Comparison of ENCODE assay signal across 23 cellular contexts in the genomic region with DNA sequence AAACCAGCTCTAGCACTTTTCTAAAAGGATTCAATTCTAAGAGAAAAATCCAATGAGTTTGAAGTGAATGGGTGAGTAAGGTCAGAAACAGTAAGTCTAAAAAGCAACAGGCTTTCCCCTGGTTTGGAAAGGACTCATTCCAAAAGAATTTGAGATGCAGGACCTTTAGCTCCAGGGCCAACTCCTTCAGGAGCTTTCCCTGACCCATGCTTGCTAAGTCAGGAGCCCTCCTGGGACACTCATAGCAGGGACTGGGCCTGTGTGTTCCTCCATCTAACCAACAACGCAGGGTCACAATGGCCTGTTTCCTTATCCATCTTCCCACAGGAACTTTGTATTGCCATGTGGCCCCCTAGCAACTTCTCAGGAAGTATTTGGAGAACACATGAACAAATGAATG.
"Had no signal": no experiment of that assay in that cellular context is flagged by ENCODE, and none has a peak within 500 bp of the region (broad histone marks: within the 10 kb centered on the region; RNA-seq: fewer than 3 reads in every experiment).

No MANE protein-coding gene starts in this region.

- H3K36me3 ChIP-seq: cardiac muscle cell, left lung, neural progenitor cell, upper lobe of right lung had no signal

- H3K4me1 ChIP-seq: body of pancreas, left lung, neural progenitor cell, upper lobe of right lung had no signal

- DNase-seq: activated CD4-positive, alpha-beta memory T cell treated with anti-CD3 and anti-CD28 coated beads, Interleukin-2, amount 10 ng/mL, durations not matched to agents 7 days and 5 days; activated CD4-positive, alpha-beta T cell treated with anti-CD3 and anti-CD28 coated beads, Interleukin-2, amount 10 ng/mL, durations not matched to agents 24 days and 14 days; activated effector memory CD4-positive, alpha-beta T cell treated with Interleukin-2 at 50 U/mL for 16 hours; activated naive CD4-positive, alpha-beta T cell treated with anti-CD3 and anti-CD28 coated beads for 36 hours; activated naive CD8-positive, alpha-beta T cell treated with anti-CD3 and anti-CD28 coated beads, Interleukin-2, amount 10 ng/mL, durations not matched to agents 7 days and 5 days; activated T-cell treated with anti-CD3 and anti-CD28 coated beads, Interleukin-2, amount 50 U/mL, for 72 hours; amniotic stem cell; body of pancreas; immature natural killer cell; kidney glomerular epithelial cell; left lung; mammary epithelial cell; naive thymus-derived CD8-positive, alpha-beta T cell; retina; stimulated activated CD4-positive, alpha-beta T cell treated with anti-CD3 and anti-CD28 coated beads, Interleukin-12 subunit alpha, Interleukin-12 subunit beta, amount 100 ng/mL, for 4 hours; stimulated activated CD4-positive, alpha-beta T cell treated with anti-CD3 and anti-CD28 coated beads, Interleukin-4, amount 100 ng/mL, for 4 hours; stimulated activated naive CD8-positive, alpha-beta T cell treated with anti-CD3 and anti-CD28 coated beads, Interleukin-15, Interleukin-2, amounts not matched to agents 100 U/mL and 50 U/mL, for 24 hours; upper lobe of right lung had no signal

- H3K9me3 ChIP-seq: body of pancreas, left lung, upper lobe of right lung had no signal

- H3K27ac ChIP-seq: body of pancreas, cardiac muscle cell, hepatocyte, left lung, neural progenitor cell, upper lobe of right lung, VCaP had no signal

- ATAC-seq: activated CD4-positive, CD25-positive, alpha-beta regulatory T cell treated with anti-CD3 and anti-CD28 coated beads, Interleukin-2, amount 50 U/mL, for 24 hours; body of pancreas; left lung; naive thymus-derived CD8-positive, alpha-beta T cell; stimulated activated naive CD8-positive, alpha-beta T cell treated with anti-CD3 and anti-CD28 coated beads, Interleukin-15, Interleukin-2, amounts not matched to agents 100 U/mL and 50 U/mL, for 24 hours; upper lobe of right lung had no signal

- H3K4me3 ChIP-seq: body of pancreas, cardiac muscle cell, hepatocyte, left lung, neural progenitor cell, upper lobe of right lung had no signal

- H3K27me3 ChIP-seq: body of pancreas, cardiac muscle cell, hepatocyte, left lung, neural progenitor cell, upper lobe of right lung had no signal
